Comparison of ENCODE assay signal across 13 cellular contexts in the genomic region with DNA sequence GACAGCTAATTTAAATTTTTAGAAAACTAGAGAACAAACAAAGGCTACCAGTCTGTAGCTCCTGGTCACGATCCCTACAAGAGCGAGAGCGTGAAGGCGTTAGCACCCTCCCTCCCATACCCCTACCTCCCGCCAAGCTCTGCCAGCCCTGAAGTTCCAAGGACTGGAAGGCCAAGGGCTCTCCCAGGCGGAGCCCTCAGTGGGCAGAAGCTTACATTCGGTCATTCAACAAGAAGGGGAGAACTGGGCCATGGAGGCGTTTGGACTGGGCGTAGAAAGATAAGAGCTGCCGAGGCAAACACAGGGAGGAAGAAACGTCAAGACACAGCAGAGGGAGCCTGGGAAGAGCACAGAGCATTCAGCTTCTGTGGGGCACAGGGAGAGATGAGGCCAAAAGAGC. TPM values are rescaled to one million over a fixed set of nuclear protein-coding genes. Genes with fewer than 3 reads are reported as not detected.
A peak's percentile ranks its signal among the peaks of the same experiment; 100 is the strongest.
DNase-seq lines count a peak whose midpoint lies in the region; ATAC-seq and TF ChIP-seq lines count a peak whose summit lies in the region.
"Had no signal": no experiment of that assay in that cellular context is flagged by ENCODE, and none has a peak within 500 bp of the region (broad histone marks: within the 10 kb centered on the region; RNA-seq: fewer than 3 reads in every experiment).

No MANE protein-coding gene starts in this region.

- no peak overlapping the region for H3K27ac Mint-ChIP-seq in activated T-helper 2 cell treated with anti-CD3 and anti-CD28 coated beads, Interferon-gamma antibody, Interleukin-2, Interleukin-4, amounts not matched to agents 10 μg/mL and 5 μg/mL and 100 μg/mL, durations not matched to agents 14 hours and 24 hours and 36 hours
- H3K27ac Mint-ChIP-seq in nephron: peak overlapping the region in 1 of 3 experiments; percentile 8

- H3K36me3 Mint-ChIP-seq in activated T-helper 2 cell treated with anti-CD3 and anti-CD28 coated beads, Interferon-gamma antibody, Interleukin-2, Interleukin-4, amounts not matched to agents 10 μg/mL and 5 μg/mL and 100 μg/mL, durations not matched to agents 14 hours and 24 hours and 36 hours (ENCODE audit: low read depth): peaks cover 48% of the 10 kb centered on the region
- peaks cover 25% of the 10 kb centered on the region for H3K36me3 Mint-ChIP-seq in nephron (ENCODE audit: low read depth)

- peak overlapping the region; percentile 17 for H3K4me3 Mint-ChIP-seq in activated T-helper 2 cell treated with anti-CD3 and anti-CD28 coated beads, Interferon-gamma antibody, Interleukin-2, Interleukin-4, amounts not matched to agents 10 μg/mL and 5 μg/mL and 100 μg/mL, durations not matched to agents 14 hours and 24 hours and 36 hours (ENCODE audit: low read depth)
- H3K4me3 Mint-ChIP-seq in nephron: peak overlapping the region; percentile 52 to 85 (median 79)

- in situ Hi-C loops in transverse colon (cut with MboI; ENCODE audit: low pct_ligation_motif_present in 1 of 4, low pct_unique_long_range_greater_than_20kb in 1 of 4, low sequenced_read_pairs in 3 of 4): loop anchor here in 1 of 4 donors (25.0 kb wide), 1 partner anchor 154 kb away; the partner anchor contains the start of gene DBN1

- ATAC-seq in GM18502 (IDR thresholded peaks at IDR 0.05; ENCODE audit: poor library complexity, unreplicated experiment): no peak

- peaks cover 9 to 68% (median 28%) of the 10 kb centered on the region in 11 experiments; a peak in 17 of 22 replicates for H4K20me1 ChIP-seq in BLaER1 treated with 17β-estradiol and CSF1 and Interleukin-3, amounts not matched to agents 10 nM and 100 nM
- H4K20me1 ChIP-seq in DOHH2 (ENCODE audit: control insufficient read depth, insufficient read depth, low read depth, low read length): peaks cover 21% of the 10 kb centered on the region

- H3K4me1 ChIP-seq in BLaER1 treated with 17β-estradiol and CSF1 and Interleukin-3, amounts not matched to agents 10 nM and 100 nM: peaks cover 70 to 81% (median 78%) of the 10 kb centered on the region in 10 experiments
- H3K4me1 ChIP-seq in DOHH2 (ENCODE audit: control insufficient read depth, low read length) (peaks cover 73% of the 10 kb centered on the region), transverse colon (peaks cover 33 to 53% (median 40%) of the 10 kb centered on the region in 4 donors)

- H3K4me1 Mint-ChIP-seq in activated T-helper 2 cell treated with anti-CD3 and anti-CD28 coated beads, Interferon-gamma antibody, Interleukin-2, Interleukin-4, amounts not matched to agents 10 μg/mL and 5 μg/mL and 100 μg/mL, durations not matched to agents 14 hours and 24 hours and 36 hours (ENCODE audit: low read depth): peaks cover 52% of the 10 kb centered on the region
- peaks cover 45% of the 10 kb centered on the region for H3K4me1 Mint-ChIP-seq in nephron

- peaks cover 16% of the 10 kb centered on the region for H3F3A ChIP-seq in DOHH2 (ENCODE audit: control insufficient read depth, insufficient read depth)

- intact Hi-C loops in activated T-helper 2 cell treated with anti-CD3 and anti-CD28 coated beads, Interferon-gamma antibody, Interleukin-2, Interleukin-4, amounts not matched to agents 10 μg/mL and 5 μg/mL and 100 μg/mL, durations not matched to agents 14 hours and 24 hours and 36 hours (cut with micrococcal nuclease): loop anchor here (2.0 kb wide), 2 partner anchors 192 to 196 kb away; no protein-coding TSS in a partner anchor
- intact Hi-C loops in dorsolateral prefrontal cortex (cut with DNase I): loop anchor here in 1 of 2 donors (5.0 to 10.0 kb wide), 2 partner anchors 44 to 654 kb away; partner anchors contain the start of gene LMAN2
- intact Hi-C loops in transverse colon (cut with DNase I; ENCODE audit: low total_unique reads): no loop called here

- no peaks in the 10 kb centered on the region for H3K9me2 ChIP-seq in DOHH2 (replicated peaks; ENCODE audit: control insufficient read depth, low read length)

- no peaks in the 10 kb centered on the region for H3K9me3 ChIP-seq in BLaER1 treated with 17β-estradiol and CSF1 and Interleukin-3, amounts not matched to agents 10 nM and 100 nM (replicated peaks in 1 of 11)
- H3K9me3 ChIP-seq in DOHH2 (ENCODE audit: control insufficient read depth, insufficient read depth, low read length) (no peaks in the 10 kb centered on the region), transverse colon (no peaks in the 10 kb centered on the region)
- H3K9me3 ChIP-seq: tibial artery had no signal

- peak overlapping the region; percentile 96 to 100 (median 99) for H3K4me2 ChIP-seq in BLaER1 treated with 17β-estradiol and CSF1 and Interleukin-3, amounts not matched to agents 10 nM and 100 nM
- H3K4me2 ChIP-seq in DOHH2 (ENCODE audit: low read length): peak overlapping the region; percentile 94

- H3K4me3 ChIP-seq in BLaER1 treated with 17β-estradiol and CSF1 and Interleukin-3, amounts not matched to agents 10 nM and 100 nM: peak overlapping the region in 9 of 10 experiments; percentile 1 to 97 (median 91); a peak in 16 of 20 replicates
- H3K4me3 ChIP-seq in DOHH2 (ENCODE audit: low read length) (no peak overlapping the region), dorsolateral prefrontal cortex (no peak overlapping the region), transverse colon (no peak overlapping the region)
- H3K4me3 ChIP-seq: tibial artery had no signal

- no peak for TF ChIP-seq EP300 in transverse colon (IDR thresholded peaks at IDR 0.05; ENCODE audit: low read depth)

- H3K9me3 Mint-ChIP-seq in activated T-helper 2 cell treated with anti-CD3 and anti-CD28 coated beads, Interferon-gamma antibody, Interleukin-2, Interleukin-4, amounts not matched to agents 10 μg/mL and 5 μg/mL and 100 μg/mL, durations not matched to agents 14 hours and 24 hours and 36 hours: no peaks in the 10 kb centered on the region
- no peaks in the 10 kb centered on the region for H3K9me3 Mint-ChIP-seq in nephron

- no peak for TF ChIP-seq POLR2A in transverse colon (IDR thresholded peaks at IDR 0.05)

- no peaks in the 10 kb centered on the region for H3K27me3 ChIP-seq in BLaER1 treated with 17β-estradiol and CSF1 and Interleukin-3, amounts not matched to agents 10 nM and 100 nM
- H3K27me3 ChIP-seq in DOHH2 (ENCODE audit: control insufficient read depth, low read length): no peaks in the 10 kb centered on the region
- no peaks in the 10 kb centered on the region for H3K27me3 ChIP-seq in dorsolateral prefrontal cortex
- no peaks in the 10 kb centered on the region for H3K27me3 ChIP-seq in transverse colon
- H3K27me3 ChIP-seq: tibial artery had no signal

- H3K27me3 Mint-ChIP-seq in activated T-helper 2 cell treated with anti-CD3 and anti-CD28 coated beads, Interferon-gamma antibody, Interleukin-2, Interleukin-4, amounts not matched to agents 10 μg/mL and 5 μg/mL and 100 μg/mL, durations not matched to agents 14 hours and 24 hours and 36 hours (ENCODE audit: low read depth): no peaks in the 10 kb centered on the region
- H3K27me3 Mint-ChIP-seq in nephron (ENCODE audit: low read depth): no peaks in the 10 kb centered on the region

- WGBS in transverse colon (ENCODE audit: low coverage in 1 of 2), 2 donors: 83 to 91% methylated on average over 2 to 11 of the region's 11 CpGs

- peak overlapping the region; percentile 92 to 100 (median 98) for H3K27ac ChIP-seq in BLaER1 treated with 17β-estradiol and CSF1 and Interleukin-3, amounts not matched to agents 10 nM and 100 nM
- H3K27ac ChIP-seq in DOHH2 (ENCODE audit: low read depth, low read length): peak overlapping the region; percentile 49
- H3K27ac ChIP-seq in dorsolateral prefrontal cortex: peak overlapping the region in 25 of 59 donors; percentile 2 to 70 (median 29)
- H3K27ac ChIP-seq in transverse colon: no peak overlapping the region
- H3K27ac ChIP-seq: tibial artery had no signal

- TF ChIP-seq CTCF in DOHH2 (IDR thresholded peaks at IDR 0.05; ENCODE audit: low read depth, low read length, poor library complexity, severe bottlenecking) (no peak), nephron (IDR thresholded peaks at IDR 0.05; ENCODE audit: unreplicated experiment in 3 of 3) (no peak), dorsolateral prefrontal cortex (IDR thresholded peaks at IDR 0.05 in 54 of 56, conservative IDR thresholded peaks at IDR 0.05 in 2 of 56; ENCODE audit: low read depth in 1 of 56, partially characterized antibody in 56 of 56) (no peak), transverse colon (IDR thresholded peaks at IDR 0.05) (no peak)

- no peak for DNase-seq in activated T-helper 2 cell treated with anti-CD3 and anti-CD28 coated beads, Interferon-gamma antibody, Interleukin-2, Interleukin-4, amounts not matched to agents 10 μg/mL and 5 μg/mL and 100 μg/mL, durations not matched to agents 14 hours and 24 hours and 36 hours (ENCODE audit: low spot score)
- no peak for DNase-seq in dorsolateral prefrontal cortex
- no peak for DNase-seq in NCI-H2196 treated with DMSO at 0.1 percent for 48 hours (lab: John Stamatoyannopoulos, UW; ENCODE audit: unreplicated experiment)
- DNase-seq in transverse colon: no peak
- DNase-seq: C1 segment of cervical spinal cord, cerebellar nuclear complex, NCI-H2081, NCI-H774 had no signal

- H3K36me3 ChIP-seq in BLaER1 treated with 17β-estradiol and CSF1 and Interleukin-3, amounts not matched to agents 10 nM and 100 nM: peaks cover 18 to 55% (median 38%) of the 10 kb centered on the region in 11 experiments
- peaks cover 77% of the 10 kb centered on the region for H3K36me3 ChIP-seq in DOHH2 (ENCODE audit: control insufficient read depth, low read length)
- no peaks in the 10 kb centered on the region for H3K36me3 ChIP-seq in transverse colon

- peaks cover 58% of the 10 kb centered on the region for H3K79me2 ChIP-seq in DOHH2 (ENCODE audit: control insufficient read depth, low read length)

- peak overlapping the region; percentile 89 to 98 (median 96) for H3K9ac ChIP-seq in BLaER1 treated with 17β-estradiol and CSF1 and Interleukin-3, amounts not matched to agents 10 nM and 100 nM

RNA-seq across cellular contexts. Expression of gene MXD3, which starts 3.0 kb away (rescaled TPM):
- 12.8 and 13.9 TPM in 2 replicates for total RNA-seq in activated T-helper 2 cell treated with anti-CD3 and anti-CD28 coated beads, Interferon-gamma antibody, Interleukin-2, Interleukin-4, amounts not matched to agents 10 μg/mL and 5 μg/mL and 100 μg/mL, durations not matched to agents 14 hours and 24 hours and 36 hours
- total RNA-seq in dorsolateral prefrontal cortex (10 to 100 TPM in 8 of 120 experiments, 1 to 10 TPM in 112; 2.1 to 12.7 (median 5.8) TPM), transverse colon (100 to 1,000 TPM in 1 of 4 donors, 10 to 100 TPM in 3; 10.8 to 257 (median 21.7) TPM)

RNA-seq across cellular contexts. Expression of gene PRELID1, which starts 5.1 kb away (rescaled TPM):
- 223 and 229 TPM in 2 replicates for total RNA-seq in activated T-helper 2 cell treated with anti-CD3 and anti-CD28 coated beads, Interferon-gamma antibody, Interleukin-2, Interleukin-4, amounts not matched to agents 10 μg/mL and 5 μg/mL and 100 μg/mL, durations not matched to agents 14 hours and 24 hours and 36 hours
- total RNA-seq in dorsolateral prefrontal cortex (10 to 100 TPM; 46.3 to 88.8 (median 64.7) TPM), transverse colon (100 to 1,000 TPM in 3 of 4 donors, 10 to 100 TPM in 1; 52.1 to 192 (median 142) TPM)

RNA-seq across cellular contexts. Expression of gene RAB24, which starts 5.2 kb away (rescaled TPM):
- total RNA-seq in activated T-helper 2 cell treated with anti-CD3 and anti-CD28 coated beads, Interferon-gamma antibody, Interleukin-2, Interleukin-4, amounts not matched to agents 10 μg/mL and 5 μg/mL and 100 μg/mL, durations not matched to agents 14 hours and 24 hours and 36 hours: 17.7 and 19.0 TPM in 2 replicates
- total RNA-seq in dorsolateral prefrontal cortex: 10 to 100 TPM; 24.3 to 74.5 (median 50.3) TPM
- total RNA-seq in transverse colon: 10 to 100 TPM; 38.2 to 68.1 (median 51.8) TPM

RNA-seq across cellular contexts. Expression of gene LMAN2, which starts 42.7 kb away (rescaled TPM):
- 130 and 137 TPM in 2 replicates for total RNA-seq in activated T-helper 2 cell treated with anti-CD3 and anti-CD28 coated beads, Interferon-gamma antibody, Interleukin-2, Interleukin-4, amounts not matched to agents 10 μg/mL and 5 μg/mL and 100 μg/mL, durations not matched to agents 14 hours and 24 hours and 36 hours
- total RNA-seq in dorsolateral prefrontal cortex (10 to 100 TPM; 37.8 to 73.4 (median 52.2) TPM), transverse colon (100 to 1,000 TPM; 236 to 322 (median 293) TPM)

RNA-seq across cellular contexts. Expression of gene RGS14, which starts 49.0 kb away (rescaled TPM):
- 36.2 and 40.5 TPM in 2 replicates for total RNA-seq in activated T-helper 2 cell treated with anti-CD3 and anti-CD28 coated beads, Interferon-gamma antibody, Interleukin-2, Interleukin-4, amounts not matched to agents 10 μg/mL and 5 μg/mL and 100 μg/mL, durations not matched to agents 14 hours and 24 hours and 36 hours
- total RNA-seq in dorsolateral prefrontal cortex: 10 to 100 TPM in 117 of 120 experiments, 1 to 10 TPM in 3; 3.8 to 52.2 (median 23.9) TPM
- 10 to 100 TPM; 16.5 to 49.6 (median 24.4) TPM for total RNA-seq in transverse colon

Comparison
In these comparisons a context has a peak if more than half of its experiments do, and no peak if none do; other contexts are left out.
1. H3K27ac ChIP-seq: peak in BLaER1 treated with 17β-estradiol and CSF1 and Interleukin-3, amounts not matched to agents 10 nM and 100 nM (11 of 11) and DOHH2 (single experiment); none in transverse colon (0 of 4).
2. H3K4me3 ChIP-seq: peak in BLaER1 treated with 17β-estradiol and CSF1 and Interleukin-3, amounts not matched to agents 10 nM and 100 nM (9 of 10); none in DOHH2 (single experiment), dorsolateral prefrontal cortex (0 of 59) and transverse colon (0 of 4).